Comparison of ENCODE assay signal across 25 cellular contexts in the genomic region with DNA sequence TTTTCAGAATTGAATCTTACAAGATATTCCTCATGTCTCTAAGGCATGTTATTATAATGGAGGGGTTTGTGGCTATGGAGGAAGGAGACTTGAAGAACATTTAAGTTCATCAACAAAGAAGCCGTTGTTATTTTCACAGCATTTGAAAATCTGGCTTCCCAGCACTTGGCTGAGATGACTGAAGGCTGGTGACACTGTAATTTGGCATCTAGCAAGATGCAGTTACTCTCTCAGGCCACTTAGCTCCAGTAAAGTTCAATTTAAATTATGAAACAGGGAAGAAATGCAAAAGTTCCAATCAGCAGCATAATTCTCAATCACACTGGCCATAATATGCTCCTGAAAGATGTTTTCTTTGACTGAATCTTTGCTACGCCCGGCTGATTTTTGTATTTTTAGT.
DNase-seq lines count a peak whose midpoint lies in the region; ATAC-seq and TF ChIP-seq lines count a peak whose summit lies in the region.
"Had no signal": no experiment of that assay in that cellular context is flagged by ENCODE, and none has a peak within 500 bp of the region (broad histone marks: within the 10 kb centered on the region; RNA-seq: fewer than 3 reads in every experiment).

No MANE protein-coding gene starts in this region.

- TF ChIP-seq POLR2A in gastroesophageal sphincter (IDR thresholded peaks at IDR 0.05): no peak

- TF ChIP-seq EP300 in gastroesophageal sphincter (IDR thresholded peaks at IDR 0.05): no peak

- no peaks in the 10 kb centered on the region for H3K9me3 ChIP-seq in gastroesophageal sphincter
- H3K9me3 ChIP-seq: colonic mucosa had no signal

- H3K79me2 ChIP-seq in ACC112 (ENCODE audit: control insufficient read depth, insufficient read depth, low read length, unreplicated experiment): no peaks in the 10 kb centered on the region

- TF ChIP-seq CTCF in GM12873 (IDR thresholded peaks at IDR 0.05; ENCODE audit: insufficient read depth, low read depth, low read length, missing control alignments) (peak; percentile 7), gastroesophageal sphincter (IDR thresholded peaks at IDR 0.05) (peak in 1 of 4 experiments; percentile 8)

- no peak for ATAC-seq in gastroesophageal sphincter
- ATAC-seq: heart left ventricle; naive thymus-derived CD8-positive, alpha-beta T cell; WTC11 had no signal

- DNase-seq in RPMI7951 (ENCODE audit: low read depth): peak; percentile 26
- DNase-seq in foreskin melanocyte: peak; percentile 91
- no peak for DNase-seq in NCI-H2081 treated with DMSO at 0.1 percent for 48 hours (lab: John Stamatoyannopoulos, UW)
- DNase-seq in activated CD4-positive, alpha-beta T cell treated with anti-CD3 and anti-CD28 coated beads, Interleukin-2, amount 50 U/mL, for 4 hours: no peak
- no peak for DNase-seq in stimulated activated CD4-positive, alpha-beta T cell treated with anti-CD3 and anti-CD28 coated beads, Interleukin-1b, Interleukin-23, amount 100 ng/mL, for 48 hours
- DNase-seq: activated CD4-positive, alpha-beta memory T cell treated with anti-CD3 and anti-CD28 coated beads for 36 hours; activated effector memory CD4-positive, alpha-beta T cell treated with Interleukin-2 at 50 U/mL for 16 hours; colonic mucosa; DMS153; heart left ventricle; left cardiac atrium; mesendoderm; MM.1S; naive thymus-derived CD8-positive, alpha-beta T cell; NCI-H146; NCI-H2171 treated with DMSO at 0.1 percent for 48 hours; NCI-H748 treated with DMSO at 0.1 percent for 48 hours; PC-9; stimulated activated CD4-positive, alpha-beta T cell treated with anti-CD3 and anti-CD28 coated beads, Interleukin-15, amount 100 ng/mL, for 24 hours had no signal

- H3K27me3 ChIP-seq in ACC112 (ENCODE audit: insufficient read depth, low read length) (no peaks in the 10 kb centered on the region), gastroesophageal sphincter (no peaks in the 10 kb centered on the region)
- H3K27me3 ChIP-seq: colonic mucosa, heart left ventricle had no signal

- peak overlapping the region; percentile 12 for H2AFZ ChIP-seq in ACC112 (ENCODE audit: low read length, unreplicated experiment)
- H2AFZ ChIP-seq: PC-9 had no signal

- H3K27ac ChIP-seq in ACC112 (ENCODE audit: low read depth, low read length) (no peak overlapping the region), gastroesophageal sphincter (no peak overlapping the region)
- H3K27ac ChIP-seq: colonic mucosa, heart left ventricle, HL-60, PC-9, SK-N-MC had no signal

- H3K36me3 ChIP-seq in ACC112 (ENCODE audit: insufficient read depth, low read length): no peaks in the 10 kb centered on the region
- H3K36me3 ChIP-seq in gastroesophageal sphincter: peaks cover 0 to 15% of the 10 kb centered on the region in 2 donors
- H3K36me3 ChIP-seq: colonic mucosa, heart left ventricle had no signal

- WGBS in gastroesophageal sphincter (ENCODE audit: low coverage in 1 of 2), 2 donors: 76 to 85% methylated on average over 3 of the region's 3 CpGs

- H3K4me1 ChIP-seq in ACC112 (ENCODE audit: control insufficient read depth, insufficient read depth, low read length, unreplicated experiment) (no peaks in the 10 kb centered on the region), gastroesophageal sphincter (no peaks in the 10 kb centered on the region)
- H3K4me1 ChIP-seq: colonic mucosa, heart left ventricle had no signal

- H3K4me3 ChIP-seq in ACC112 (ENCODE audit: low read depth, low read length) (no peak overlapping the region), gastroesophageal sphincter (no peak overlapping the region)
- H3K4me3 ChIP-seq: colonic mucosa, heart left ventricle, PC-9, SK-N-MC had no signal

Comparison
In these comparisons a context has a peak if more than half of its experiments do, and no peak if none do; other contexts are left out.
1. DNase-seq: peak in RPMI7951 (single experiment) and foreskin melanocyte (single experiment); none in NCI-H2081 treated with DMSO at 0.1 percent for 48 hours (single experiment), activated CD4-positive, alpha-beta T cell treated with anti-CD3 and anti-CD28 coated beads, Interleukin-2, amount 50 U/mL, for 4 hours (0 of 2) and stimulated activated CD4-positive, alpha-beta T cell treated with anti-CD3 and anti-CD28 coated beads, Interleukin-1b, Interleukin-23, amount 100 ng/mL, for 48 hours (single experiment).